ENCODE assay signal across 19 cellular contexts in the genomic region with DNA sequence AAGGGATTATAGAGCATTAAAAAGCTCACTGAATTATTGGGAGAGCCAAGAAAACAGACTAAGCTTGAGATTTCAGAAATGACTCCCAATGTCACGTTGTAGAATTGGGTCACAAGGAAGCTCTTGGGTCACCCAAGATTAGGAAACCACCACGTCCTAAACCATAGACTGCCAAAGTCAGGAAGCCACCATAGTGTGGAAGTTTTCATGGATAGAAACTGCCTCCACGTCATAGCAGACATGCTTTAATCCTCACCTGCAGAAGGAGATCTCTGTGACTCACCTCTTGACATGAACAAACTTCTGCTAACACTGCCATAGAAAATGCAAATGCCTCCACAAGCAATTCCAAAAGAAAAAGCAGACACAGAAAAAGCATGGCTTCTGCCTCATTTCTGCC.
"Had no signal": no experiment of that assay in that cellular context is flagged by ENCODE, and none has a peak within 500 bp of the region (broad histone marks: within the 10 kb centered on the region; RNA-seq: fewer than 3 reads in every experiment).

No MANE protein-coding gene starts in this region.

- H3K4me1 ChIP-seq: colonic mucosa, gastroesophageal sphincter, transverse colon had no signal

- FAIRE-seq: urothelium cell line had no signal

- H3K4me3 ChIP-seq: colonic mucosa, gastroesophageal sphincter, mucosa of descending colon, spleen, thoracic aorta, transverse colon had no signal

- H3K27me3 ChIP-seq: colonic mucosa, gastroesophageal sphincter, spleen, transverse colon had no signal

- H3K9me3 ChIP-seq: colonic mucosa, gastroesophageal sphincter, mucosa of descending colon, thoracic aorta, transverse colon had no signal

- ATAC-seq: gastroesophageal sphincter; mucosa of descending colon; naive thymus-derived CD8-positive, alpha-beta T cell; sciatic nerve; stimulated activated memory B cell treated with anti-CD40 and anti-IgM and Interleukin-4, amounts not matched to agents 10 μg/mL and 1 μg/mL and 100 μg/mL, for 72 hours had no signal

- H3K27ac ChIP-seq: colonic mucosa, gastroesophageal sphincter, spleen, thoracic aorta, transverse colon had no signal

- DNase-seq: colonic mucosa; dermis blood vessel endothelial cell; erythroblast; glutamatergic neuron; hippocampal formation; kidney glomerular epithelial cell; mucosa of descending colon; naive thymus-derived CD8-positive, alpha-beta T cell; posterior cingulate gyrus; spleen; stimulated activated CD4-positive, alpha-beta T cell treated with anti-CD3 and anti-CD28 coated beads, Interleukin-15, amount 100 ng/mL, for 24 hours; stimulated activated CD4-positive, alpha-beta T cell treated with anti-CD3 and anti-CD28 coated beads, Interleukin-1b, Interleukin-23, amount 100 ng/mL, for 48 hours; stimulated activated CD4-positive, alpha-beta T cell treated with anti-CD3 and anti-CD28 coated beads, Interleukin-4, amount 100 ng/mL, for 24 hours; transverse colon had no signal

- H3K36me3 ChIP-seq: colonic mucosa, gastroesophageal sphincter, spleen, thoracic aorta, transverse colon had no signal
